ENCODE assay signal across 11 cellular contexts in the genomic region with DNA sequence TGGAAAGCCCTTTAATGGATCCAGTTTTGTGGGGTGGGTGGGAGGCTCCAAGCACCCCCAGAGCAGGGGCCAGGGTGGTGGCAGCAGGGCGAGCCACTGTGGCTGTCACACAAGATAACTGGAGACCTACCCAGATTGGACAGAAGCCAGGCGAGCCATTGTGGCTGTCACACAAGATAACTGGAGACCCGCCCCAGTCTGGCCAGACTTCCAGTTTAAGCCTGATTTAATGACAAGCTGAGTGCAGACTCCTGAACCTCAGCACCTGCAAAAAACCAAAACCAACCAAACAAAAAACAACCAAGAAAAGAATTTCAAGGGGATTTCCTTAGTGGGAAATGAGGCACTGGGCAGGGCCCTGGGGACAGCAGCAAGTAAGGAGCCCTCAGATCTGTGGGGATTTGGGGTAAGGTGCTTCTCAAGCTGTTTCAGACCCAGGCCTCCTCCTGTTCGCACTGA.
DNase-seq lines count a peak whose midpoint lies in the region; ATAC-seq and TF ChIP-seq lines count a peak whose summit lies in the region.
"Had no signal": no experiment of that assay in that cellular context is flagged by ENCODE, and none has a peak within 500 bp of the region (broad histone marks: within the 10 kb centered on the region; RNA-seq: fewer than 3 reads in every experiment).

No MANE protein-coding gene starts in this region.

- TF ChIP-seq CTCF in GM13977 (IDR thresholded peaks at IDR 0.05; ENCODE audit: extremely low read depth, insufficient read depth, missing control alignments) = no peak
- TF ChIP-seq CTCF in endodermal cell (conservative IDR thresholded peaks at IDR 0.05) = no peak
- TF ChIP-seq CTCF in dorsolateral prefrontal cortex (IDR thresholded peaks at IDR 0.05 in 54 of 56, conservative IDR thresholded peaks at IDR 0.05 in 2 of 56; ENCODE audit: low read depth in 1 of 56, partially characterized antibody in 56 of 56) = no peak

- peaks cover 26% of the 10 kb centered on the region for H3K36me3 Mint-ChIP-seq in endodermal cell (ENCODE audit: low read depth)
- H3K36me3 Mint-ChIP-seq: activated naive CD8-positive, alpha-beta T cell had no signal

- H3K4me3 Mint-ChIP-seq in endodermal cell = no peak overlapping the region
- H3K4me3 Mint-ChIP-seq: activated naive CD8-positive, alpha-beta T cell had no signal

- intact Hi-C loops in dorsolateral prefrontal cortex (cut with DNase I) = no loop called here

- 80 to 90% methylated on average over 1 to 4 of the region's 4 CpGs for WGBS in endodermal cell (ENCODE audit: insufficient coverage in 1 of 2, insufficient read length in 1 of 2), 2 experiments

- no peak overlapping the region for H3K27ac ChIP-seq in endodermal cell (ENCODE audit: low read depth, low read length)
- no peak overlapping the region for H3K27ac ChIP-seq in dorsolateral prefrontal cortex
- H3K27ac ChIP-seq: neutrophil had no signal

- H3K4me1 Mint-ChIP-seq in endodermal cell = peaks cover 19% of the 10 kb centered on the region

- no peaks in the 10 kb centered on the region for H3K27me3 Mint-ChIP-seq in endodermal cell (ENCODE audit: insufficient read depth)

- H3K36me3 ChIP-seq in endodermal cell (ENCODE audit: control insufficient read depth, insufficient read depth, low read length) = no peaks in the 10 kb centered on the region
- H3K36me3 ChIP-seq: neutrophil had no signal

- peaks cover 29% of the 10 kb centered on the region for H3K9me3 ChIP-seq in endodermal cell (ENCODE audit: control insufficient read depth, low read length)
- H3K9me3 ChIP-seq: neutrophil had no signal

- peaks cover 34% of the 10 kb centered on the region for H3K9me3 Mint-ChIP-seq in endodermal cell

- peak; percentile 36 for ATAC-seq in GM21367 (IDR thresholded peaks at IDR 0.05; ENCODE audit: unreplicated experiment)
- ATAC-seq in HG03558 (IDR thresholded peaks at IDR 0.05; ENCODE audit: extremely low read depth, unreplicated experiment) = peak; percentile 45

- no peaks in the 10 kb centered on the region for H3K27me3 ChIP-seq in endodermal cell (ENCODE audit: control insufficient read depth, insufficient read depth, low read length, poor library complexity, severe bottlenecking)
- no peaks in the 10 kb centered on the region for H3K27me3 ChIP-seq in dorsolateral prefrontal cortex
- H3K27me3 ChIP-seq: neutrophil had no signal

- in situ Hi-C loops in GM13977 (cut with MboI; ENCODE audit: low pct_unique_long_range_greater_than_20kb, low sequenced_read_pairs, unreplicated experiment) = no loop called here

- H3K9ac ChIP-seq in endodermal cell (ENCODE audit: extremely low read depth, low read length, poor library complexity, severe bottlenecking) = no peak overlapping the region

- DNase-seq in GM13977 (ENCODE audit: low spot score) = peak; percentile 62
- DNase-seq in endodermal cell = no peak
- no peak for DNase-seq in stimulated activated CD4-positive, alpha-beta T cell treated with anti-CD3 and anti-CD28 coated beads, Interleukin-1b, Interleukin-23, amount 100 ng/mL, for 48 hours
- no peak for DNase-seq in NCI-H187 treated with DMSO at 0.1 percent for 48 hours (lab: John Stamatoyannopoulos, UW)
- DNase-seq in dorsolateral prefrontal cortex = no peak
- no peak for DNase-seq in cerebellar cortex (ENCODE audit: low spot score)
- DNase-seq: activated CD4-positive, CD25-positive, alpha-beta regulatory T cell had no signal

- H3K27ac Mint-ChIP-seq in endodermal cell = peak overlapping the region; percentile 76
- H3K27ac Mint-ChIP-seq: activated naive CD8-positive, alpha-beta T cell had no signal

- H3K4me3 ChIP-seq in endodermal cell (ENCODE audit: low read length) (no peak overlapping the region), dorsolateral prefrontal cortex (no peak overlapping the region)

- H3K4me1 ChIP-seq in endodermal cell (ENCODE audit: control insufficient read depth, insufficient read depth, low read length) = no peaks in the 10 kb centered on the region
